ENCODE assay signal across 28 cellular contexts in genomic region chr4:25743971-25744370, GRCh38.
"Had no signal": no experiment of that assay in that cellular context is flagged by ENCODE, and none has a peak within 500 bp of the region (broad histone marks: within the 10 kb centered on the region; RNA-seq: fewer than 3 reads in every experiment).

No MANE protein-coding gene starts in this region.

- H3K27me3 ChIP-seq: brain microvascular endothelial cell, cardiac muscle cell, Peyer's patch, SJCRH30 had no signal

- H3K9me3 Mint-ChIP-seq: activated CD4-positive, alpha-beta memory T cell treated with anti-CD3 and anti-CD28 coated beads for 36 hours; activated CD4-positive, alpha-beta T cell treated with anti-CD3 and anti-CD28 coated beads, Interleukin-2, amount 10 ng/mL, durations not matched to agents 7 days and 5 days; activated naive CD4-positive, alpha-beta T cell treated with anti-CD3 and anti-CD28 coated beads, Interleukin-2, amount 10 ng/mL, durations not matched to agents 7 days and 5 days; activated naive CD8-positive, alpha-beta T cell treated with anti-CD3 and anti-CD28 coated beads for 36 hours; activated T-cell treated with anti-CD3 and anti-CD28 coated beads, Interleukin-2, amount 50 U/mL, for 72 hours; activated T-helper 2 cell treated with anti-CD3 and anti-CD28 coated beads, Interferon-gamma antibody, Interleukin-2, Interleukin-4, amounts not matched to agents 10 μg/mL and 5 μg/mL and 100 μg/mL, durations not matched to agents 14 hours and 24 hours and 36 hours had no signal

- H3K4me1 ChIP-seq: Peyer's patch, SJCRH30 had no signal

- H3K27ac ChIP-seq: brain microvascular endothelial cell, cardiac muscle cell, Peyer's patch, RWPE1, SJCRH30, VCaP had no signal

- H3K9me3 ChIP-seq: Peyer's patch, SJCRH30, SK-N-SH had no signal

- H3K36me3 ChIP-seq: brain microvascular endothelial cell, cardiac muscle cell, Peyer's patch had no signal

- H3K9ac ChIP-seq: SK-N-SH had no signal

- ATAC-seq: activated T-cell treated with anti-CD3 and anti-CD28 coated beads, Interleukin-2, amount 50 U/mL, for 72 hours had no signal

- H3K4me3 Mint-ChIP-seq: activated CD4-positive, alpha-beta memory T cell treated with anti-CD3 and anti-CD28 coated beads for 36 hours; activated CD4-positive, alpha-beta T cell treated with anti-CD3 and anti-CD28 coated beads, Interleukin-2, amount 10 ng/mL, durations not matched to agents 7 days and 5 days; activated naive CD4-positive, alpha-beta T cell treated with anti-CD3 and anti-CD28 coated beads, Interleukin-2, amount 10 ng/mL, durations not matched to agents 7 days and 5 days; activated naive CD8-positive, alpha-beta T cell treated with anti-CD3 and anti-CD28 coated beads for 36 hours; activated T-cell treated with anti-CD3 and anti-CD28 coated beads, Interleukin-2, amount 50 U/mL, for 72 hours had no signal

- DNase-seq: activated CD4-positive, alpha-beta memory T cell treated with anti-CD3 and anti-CD28 coated beads for 36 hours; activated CD4-positive, alpha-beta T cell treated with anti-CD3 and anti-CD28 coated beads, Interleukin-2, amount 10 ng/mL, durations not matched to agents 7 days and 5 days; activated CD4-positive, CD25-positive, alpha-beta regulatory T cell; activated CD8-positive, alpha-beta memory T cell treated with anti-CD3 and anti-CD28 coated beads, Interleukin-2, amount 50 U/mL, for 4 hours; activated gamma-delta T cell treated with Interleukin-2 at 50 U/mL for 16 hours; activated naive CD4-positive, alpha-beta T cell treated with anti-CD3 and anti-CD28 coated beads, Interleukin-2, amount 10 ng/mL, durations not matched to agents 7 days and 5 days; activated naive CD8-positive, alpha-beta T cell treated with anti-CD3 and anti-CD28 coated beads for 36 hours; activated T-cell treated with anti-CD3 and anti-CD28 coated beads, Interleukin-2, amount 50 U/mL, for 72 hours; brain microvascular endothelial cell; cerebellar nuclear complex; Karpas-422; NCI-H1048; NCI-H146; NCI-H1930; NCI-H2171; NCI-H2227 treated with DMSO at 0.1 percent for 48 hours; NCI-H526; NCI-H774; NK-92 treated with Interleukin-12 subunit alpha and Interleukin-12 subunit beta, amount 100 ng/mL, for 24 hours; Peyer's patch; Right ventricle myocardium superior; SJCRH30; SK-N-SH; T-helper 1 cell had no signal

- H3K4me1 Mint-ChIP-seq: activated CD4-positive, alpha-beta T cell treated with anti-CD3 and anti-CD28 coated beads, Interleukin-2, amount 10 ng/mL, durations not matched to agents 7 days and 5 days; activated naive CD4-positive, alpha-beta T cell treated with anti-CD3 and anti-CD28 coated beads, Interleukin-2, amount 10 ng/mL, durations not matched to agents 7 days and 5 days; activated naive CD8-positive, alpha-beta T cell treated with anti-CD3 and anti-CD28 coated beads for 36 hours had no signal

- H3K27me3 Mint-ChIP-seq: activated CD4-positive, alpha-beta memory T cell treated with anti-CD3 and anti-CD28 coated beads for 36 hours; activated CD4-positive, alpha-beta T cell treated with anti-CD3 and anti-CD28 coated beads, Interleukin-2, amount 10 ng/mL, durations not matched to agents 7 days and 5 days; activated naive CD4-positive, alpha-beta T cell treated with anti-CD3 and anti-CD28 coated beads, Interleukin-2, amount 10 ng/mL, durations not matched to agents 7 days and 5 days; activated naive CD8-positive, alpha-beta T cell treated with anti-CD3 and anti-CD28 coated beads for 36 hours had no signal

- H3K4me2 ChIP-seq: SK-N-SH had no signal

- H3K27ac Mint-ChIP-seq: activated CD4-positive, alpha-beta memory T cell treated with anti-CD3 and anti-CD28 coated beads for 36 hours; activated CD4-positive, alpha-beta T cell treated with anti-CD3 and anti-CD28 coated beads, Interleukin-2, amount 10 ng/mL, durations not matched to agents 7 days and 5 days; activated naive CD4-positive, alpha-beta T cell treated with anti-CD3 and anti-CD28 coated beads, Interleukin-2, amount 10 ng/mL, durations not matched to agents 7 days and 5 days; activated naive CD8-positive, alpha-beta T cell treated with anti-CD3 and anti-CD28 coated beads for 36 hours; activated T-cell treated with anti-CD3 and anti-CD28 coated beads, Interleukin-2, amount 50 U/mL, for 72 hours; activated T-helper 2 cell treated with anti-CD3 and anti-CD28 coated beads, Interferon-gamma antibody, Interleukin-2, Interleukin-4, amounts not matched to agents 10 μg/mL and 5 μg/mL and 100 μg/mL, durations not matched to agents 14 hours and 24 hours and 36 hours had no signal

- H3K4me3 ChIP-seq: cardiac muscle cell, Peyer's patch, SJCRH30 had no signal
